9 cellular contexts compared by ENCODE assay signal in the genomic region with DNA sequence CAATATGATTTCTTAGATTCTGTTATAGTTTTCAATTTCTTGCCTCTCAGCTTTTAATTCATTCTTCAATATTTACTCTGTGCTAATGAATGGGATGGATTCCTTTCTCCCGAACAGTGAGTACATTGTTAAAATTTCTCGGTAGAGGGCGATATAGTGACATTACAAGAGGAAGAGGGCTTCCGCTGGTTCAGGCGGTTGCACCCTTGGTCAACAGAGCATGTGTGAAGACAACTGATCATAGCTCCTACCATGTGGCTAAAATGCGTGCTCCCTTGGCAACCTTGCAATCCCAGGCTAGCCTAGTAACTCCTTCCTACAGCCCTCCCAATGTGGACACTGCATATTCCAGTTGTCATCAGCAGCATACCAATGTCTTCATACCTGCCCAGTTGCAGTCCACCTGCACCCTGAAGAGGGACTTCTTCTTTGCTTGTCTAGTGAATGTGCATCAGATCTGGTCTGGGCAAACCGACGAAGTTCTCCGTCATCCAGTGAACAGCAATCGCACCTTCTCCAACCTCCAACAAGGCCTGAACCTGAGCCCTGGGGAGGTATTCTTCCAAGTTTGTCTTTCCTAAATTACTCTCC.
DNase-seq lines count a peak whose midpoint lies in the region; ATAC-seq and TF ChIP-seq lines count a peak whose summit lies in the region.
"Had no signal": no experiment of that assay in that cellular context is flagged by ENCODE, and none has a peak within 500 bp of the region (broad histone marks: within the 10 kb centered on the region; RNA-seq: fewer than 3 reads in every experiment).

No MANE protein-coding gene starts in this region.

- no peak overlapping the region for H3K27ac ChIP-seq in trophoblast cell (ENCODE audit: low read depth, low read length)
- H3K27ac ChIP-seq: esophagus squamous epithelium had no signal

- peaks cover 0 to 3% of the 10 kb centered on the region in 2 experiments for H3K4me1 ChIP-seq in trophoblast cell (ENCODE audit: control insufficient read depth in 1 of 2, insufficient read depth in 2 of 2, low read length in 2 of 2)
- H3K4me1 ChIP-seq: esophagus squamous epithelium had no signal

- no peak overlapping the region for H2BK5ac ChIP-seq in trophoblast cell (ENCODE audit: low read depth, low read length, poor library complexity)

- no peak overlapping the region for H3K23ac ChIP-seq in trophoblast cell (ENCODE audit: low read length)

- H3K9me3 ChIP-seq in trophoblast cell (ENCODE audit: insufficient read depth, low read depth, low read length) = no peaks in the 10 kb centered on the region
- H3K9me3 ChIP-seq: esophagus squamous epithelium had no signal

- H3K27ac Mint-ChIP-seq in chondrocyte (ENCODE audit: unreplicated experiment) = no peak overlapping the region

- no peak overlapping the region for H3K14ac ChIP-seq in trophoblast cell (ENCODE audit: low read length)

- no peak overlapping the region for H3K9ac ChIP-seq in trophoblast cell (ENCODE audit: low read length)

- no peaks in the 10 kb centered on the region for H3K79me1 ChIP-seq in trophoblast cell (ENCODE audit: low read length)

- no peak overlapping the region for H2BK120ac ChIP-seq in trophoblast cell (ENCODE audit: insufficient read depth, low read length, poor library complexity)

- H3K27me3 ChIP-seq in trophoblast cell (ENCODE audit: insufficient read depth, low read length) = no peaks in the 10 kb centered on the region
- H3K27me3 ChIP-seq: esophagus squamous epithelium had no signal

- H3K18ac ChIP-seq in trophoblast cell (ENCODE audit: low read length) = no peak overlapping the region

- H3K4me1 Mint-ChIP-seq in chondrocyte (ENCODE audit: low read depth) = no peaks in the 10 kb centered on the region

- H2BK12ac ChIP-seq in trophoblast cell (ENCODE audit: low read length) = no peak overlapping the region

- DNase-seq in chondrocyte (ENCODE audit: low spot score) (no peak), trophoblast cell (no peak), NCI-H1105 treated with DMSO at 0.1 percent for 48 hours (lab: John Stamatoyannopoulos, UW) (no peak), DMS 273 treated with DMSO at 0.1 percent for 48 hours (lab: John Stamatoyannopoulos, UW) (no peak)
- DNase-seq: esophagus squamous epithelium, NCI-H2029 had no signal

- no peak overlapping the region for H4K12ac ChIP-seq in trophoblast cell (ENCODE audit: low read depth, low read length)

- H3K27me3 Mint-ChIP-seq in chondrocyte (ENCODE audit: low read depth) = peaks cover 3% of the 10 kb centered on the region

- no peak overlapping the region for H4K8ac ChIP-seq in trophoblast cell (ENCODE audit: low read depth, low read length)

- no CpG with 5 or more reads among the region's 10 CpGs for WGBS in trophoblast cell (ENCODE audit: extremely low coverage, insufficient coverage, insufficient read length)

- no peak overlapping the region for H3K4me2 ChIP-seq in trophoblast cell (ENCODE audit: low read length)

- no peak overlapping the region for H3K4ac ChIP-seq in trophoblast cell (ENCODE audit: low read depth, low read length)

- H4K91ac ChIP-seq in trophoblast cell (ENCODE audit: low read depth, low read length) = no peak overlapping the region

- H2AK5ac ChIP-seq in trophoblast cell (ENCODE audit: low read length) = no peak overlapping the region

- TF ChIP-seq CTCF in LNCAP (IDR thresholded peaks at IDR 0.05) (peak; percentile 40; the same call in 1 of the 2 replicates), chondrocyte (IDR thresholded peaks at IDR 0.05) (peak; percentile 75)

- H3K79me2 ChIP-seq in trophoblast cell (ENCODE audit: control insufficient read depth, insufficient read depth, low read length, poor library complexity) = no peaks in the 10 kb centered on the region

- peak overlapping the region; percentile 6 for H2AFZ ChIP-seq in trophoblast cell (ENCODE audit: insufficient read depth, low read length, poor library complexity)

- no peak overlapping the region for H3K4me3 ChIP-seq in trophoblast cell (ENCODE audit: low read depth, low read length)
- H3K4me3 ChIP-seq: esophagus squamous epithelium had no signal

- ATAC-seq in GM18868 (IDR thresholded peaks at IDR 0.05; ENCODE audit: unreplicated experiment) = peak; percentile 64
- no peak for ATAC-seq in HG02938 (IDR thresholded peaks at IDR 0.05; ENCODE audit: unreplicated experiment)

- peaks cover 4% of the 10 kb centered on the region for H3K9me3 Mint-ChIP-seq in chondrocyte (ENCODE audit: low read depth)

- H3K36me3 ChIP-seq in trophoblast cell (ENCODE audit: control insufficient read depth in 1 of 2, insufficient read depth in 2 of 2, low read length in 2 of 2) = no peaks in the 10 kb centered on the region
- H3K36me3 ChIP-seq: esophagus squamous epithelium had no signal

- no peaks in the 10 kb centered on the region for H3K36me3 Mint-ChIP-seq in chondrocyte (ENCODE audit: low read depth)

- no peak overlapping the region for H3K4me3 Mint-ChIP-seq in chondrocyte (ENCODE audit: unreplicated experiment)
